1 cellular context compared by ENCODE assay signal in genomic region chr22:29309332-29310064, GRCh38.
TF ChIP-seq lines count a peak whose summit lies in the region.

No MANE protein-coding gene starts in this region.

TF ChIP-seq in H1, 55 proteins besides CTCF, POLR2A, EP300 and RAD21:
- TF ChIP-seq EGR1 (IDR thresholded peaks at IDR 0.05; ENCODE audit: borderline replicate concordance, low read depth, low read length): no peak
